In genomic region chr11:86696004-86696403, GRCh38 we compare ENCODE assay signal across 11 cellular contexts. TPM values are rescaled to one million over a fixed set of nuclear protein-coding genes. Genes with fewer than 3 reads are reported as not detected.
DNase-seq lines count a peak whose midpoint lies in the region; ATAC-seq, FAIRE-seq and TF ChIP-seq lines count a peak whose summit lies in the region.
"Had no signal": no experiment of that assay in that cellular context is flagged by ENCODE, and none has a peak within 500 bp of the region (broad histone marks: within the 10 kb centered on the region; RNA-seq: fewer than 3 reads in every experiment).

No MANE protein-coding gene starts in this region.

- TF ChIP-seq EP300 in A549 (IDR thresholded peaks at IDR 0.05), result peak in 1 of 2 experiments; percentile 53; a peak in 1 of 5 replicates

- no peaks in the 10 kb centered on the region for H3K36me3 ChIP-seq in mesodermal cell (ENCODE audit: control insufficient read depth, insufficient read depth, low read length)
- H3K36me3 ChIP-seq: right atrium auricular region had no signal

- H3K4me3 ChIP-seq in A549, result no peak overlapping the region
- H3K4me3 ChIP-seq in mesodermal cell (ENCODE audit: extremely low read depth, insufficient read depth, low read length, poor library complexity, severe bottlenecking), result no peak overlapping the region
- H3K4me3 ChIP-seq: right atrium auricular region had no signal

- peak in 1 of 2 experiments; percentile 64; a peak in 3 of 6 replicates for ATAC-seq in A549
- ATAC-seq in HG02981 (IDR thresholded peaks at IDR 0.05; ENCODE audit: unreplicated experiment), result no peak

- H3K4me2 ChIP-seq in A549, result peak overlapping the region; percentile 57

- WGBS in A549 (ENCODE audit: missing lambda C conversion rate), result 57% methylated on average over 1 of the region's 1 CpG
- WGBS in mesodermal cell (ENCODE audit: insufficient coverage in 2 of 2), 2 experiments, result no CpG with 5 or more reads among the region's 1 CpG

- TF ChIP-seq RAD21 in A549 (conservative IDR thresholded peaks at IDR 0.05 in 1 of 2, IDR thresholded peaks at IDR 0.05 in 1 of 2), result no peak

- no peak for TF ChIP-seq CTCF in A549 (IDR thresholded peaks at IDR 0.05)

- DNase-seq in A549 (ENCODE audit: low read depth in 1 of 2, low spot score in 1 of 2) (peak in 1 of 2 experiments; percentile 37), LHCN-M2 (ENCODE audit: low read depth) (peak; percentile 93), dedifferentiated amniotic fluid mesenchymal stem cell (ENCODE audit: extremely low spot score) (peak; percentile 91)
- no peak for DNase-seq in stimulated activated CD4-positive, alpha-beta T cell treated with anti-CD3 and anti-CD28 coated beads, Interleukin-1b, Interleukin-23, amount 100 ng/mL, for 48 hours
- DNase-seq in activated naive CD4-positive, alpha-beta T cell (lab: John Stamatoyannopoulos, UW), result no peak
- DNase-seq in activated effector memory CD4-positive, alpha-beta T cell treated with anti-CD3 and anti-CD28 coated beads, Interleukin-2, amount 50 U/mL, for 16 hours, result no peak
- DNase-seq: NCI-H2081 had no signal

- POLR2A ChIA-PET in A549 (lab: Yijun Ruan, JAX), result interaction anchor here (0.7 to 1.9 kb wide), 5 partner anchors 24 to 212 kb away, joined by 3 to 6 read pairs (median 4); partner anchors contain the start of genes ME3 and PRSS23

- CTCF ChIA-PET in A549 (lab: Yijun Ruan, JAX), result interaction anchor here (1.3 to 6.2 kb wide), 7 partner anchors 8 to 104 kb away, joined by 3 to 40 read pairs (median 7); no protein-coding TSS in a partner anchor

- H3K9me3 ChIP-seq in A549 (no peaks in the 10 kb centered on the region), mesodermal cell (ENCODE audit: control insufficient read depth, low read length) (no peaks in the 10 kb centered on the region)
- H3K9me3 ChIP-seq: right atrium auricular region had no signal

- no peak for FAIRE-seq in A549 (lab: Jason Lieb, UNC)

- TF ChIP-seq POLR2A in A549 (IDR thresholded peaks at IDR 0.05; ENCODE audit: low read length), result no peak

- H3K4me1 ChIP-seq in A549 (peaks cover 52% of the 10 kb centered on the region), mesodermal cell (ENCODE audit: control insufficient read depth, insufficient read depth, low read length, poor library complexity, severe bottlenecking) (peaks cover 34% of the 10 kb centered on the region)

- peak overlapping the region; percentile 51 to 81 for H3K27ac ChIP-seq in A549
- H3K27ac ChIP-seq in mesodermal cell (ENCODE audit: low read depth, low read length, severe bottlenecking), result peak overlapping the region; percentile 81
- H3K27ac ChIP-seq: right atrium auricular region had no signal

TF ChIP-seq in A549, 52 proteins besides CTCF, POLR2A, EP300 and RAD21:
- peak; percentile 60; the same call in 1 of the 2 replicates for TF ChIP-seq JUNB (IDR thresholded peaks at IDR 0.05)
- no peak for TF ChIP-seq ESRRA (IDR thresholded peaks at IDR 0.05; ENCODE audit: borderline replicate concordance, low read length)
- no peak for TF ChIP-seq FOSB (CRISPR knock-in tag; IDR thresholded peaks at IDR 0.05)
- TF ChIP-seq FOSL2 (IDR thresholded peaks at IDR 0.05), result peak; percentile 56; the same call in 1 of the 2 replicates
- TF ChIP-seq FOSL2 (CRISPR knock-in tag; IDR thresholded peaks at IDR 0.05), result peak; percentile 73
- no peak for TF ChIP-seq MAX (IDR thresholded peaks at IDR 0.05)
- TF ChIP-seq SREBF2 (IDR thresholded peaks at IDR 0.05), result no peak
- TF ChIP-seq, protein P1, sequence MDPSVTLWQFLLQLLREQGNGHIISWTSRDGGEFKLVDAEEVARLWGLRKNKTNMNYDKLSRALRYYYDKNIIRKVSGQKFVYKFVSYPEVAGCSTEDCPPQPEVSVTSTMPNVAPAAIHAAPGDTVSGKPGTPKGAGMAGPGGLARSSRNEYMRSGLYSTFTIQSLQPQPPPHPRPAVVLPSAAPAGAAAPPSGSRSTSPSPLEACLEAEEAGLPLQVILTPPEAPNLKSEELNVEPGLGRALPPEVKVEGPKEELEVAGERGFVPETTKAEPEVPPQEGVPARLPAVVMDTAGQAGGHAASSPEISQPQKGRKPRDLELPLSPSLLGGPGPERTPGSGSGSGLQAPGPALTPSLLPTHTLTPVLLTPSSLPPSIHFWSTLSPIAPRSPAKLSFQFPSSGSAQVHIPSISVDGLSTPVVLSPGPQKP (IDR thresholded peaks at IDR 0.05; ENCODE audit: low read depth, low read length), result no peak
- peak; percentile 61; the same call in 1 of the 2 replicates for TF ChIP-seq GATA3 (IDR thresholded peaks at IDR 0.05; ENCODE audit: borderline replicate concordance)
- TF ChIP-seq BHLHE40 (IDR thresholded peaks at IDR 0.05; ENCODE audit: low read depth, low read length), result no peak
- no peak for TF ChIP-seq RARB (CRISPR knock-in tag; IDR thresholded peaks at IDR 0.05)
- TF ChIP-seq CEBPB (IDR thresholded peaks at IDR 0.05), result peak in 1 of 2 experiments; percentile 82; a peak in 3 of 4 replicates
- TF ChIP-seq JUN (IDR thresholded peaks at IDR 0.05), result 0 out of 5 replicates have a peak, but pooled peaks of 1 of the 2 experiments have one; percentile 35
- TF ChIP-seq TP53 (CRISPR knock-in tag; IDR thresholded peaks at IDR 0.05), result no peak
- no peak for TF ChIP-seq CHD2 (IDR thresholded peaks at IDR 0.05; ENCODE audit: low read length, partially characterized antibody)

RNA-seq across cellular contexts. Expression of gene ME3, which starts 23.6 kb away (rescaled TPM):
- polyA plus RNA-seq in A549 (2011; rRNA removed), result 21.4 and 22.3 TPM in 2 replicates
- polyA plus RNA-seq in A549 (2012; cell fraction: cytosol; rRNA removed), result 28.5 and 35.1 TPM in 2 replicates
- 90.0 and 116 TPM in 2 replicates for polyA plus RNA-seq in A549 (2012; cell fraction: nucleus; rRNA removed)
- polyA plus RNA-seq in A549 (2017; fragmentation: RNase III; extraction: RNeasy Plus Mini Kit Qiagen cat#74134 plus additional on column Dnase treatment), result 19.7 to 23.5 TPM (median 20.1 TPM) in 3 replicates
- polyA minus RNA-seq in A549 (2011; rRNA and poly(A)+ RNA removed), result 74.2 and 74.4 TPM in 2 replicates
- total RNA-seq in LHCN-M2 (2014; rRNA removed), result 17.3 and 22.1 TPM in 2 replicates
- 18.5 TPM for polyA plus RNA-seq in LHCN-M2 (2012)
- 11.3 TPM for polyA plus RNA-seq in mesodermal cell (2013, experiment 1 of 2)
- polyA plus RNA-seq in mesodermal cell (2013, experiment 2 of 2), result 7.1 TPM
- total RNA-seq: B cell had no signal

Comparison
In these comparisons a context has a peak if more than half of its experiments do, and no peak if none do; other contexts are left out.
1. DNase-seq: peak in LHCN-M2 (single experiment) and dedifferentiated amniotic fluid mesenchymal stem cell (single experiment); none in stimulated activated CD4-positive, alpha-beta T cell treated with anti-CD3 and anti-CD28 coated beads, Interleukin-1b, Interleukin-23, amount 100 ng/mL, for 48 hours (single experiment), activated naive CD4-positive, alpha-beta T cell (0 of 4) and activated effector memory CD4-positive, alpha-beta T cell treated with anti-CD3 and anti-CD28 coated beads, Interleukin-2, amount 50 U/mL, for 16 hours (single experiment).